ENCODE assay signal across 1 cellular context in genomic region chr3:172705166-172705565, GRCh38.
A peak's percentile ranks its signal among the peaks of the same experiment; 100 is the strongest.
TF ChIP-seq lines count a peak whose summit lies in the region.

No MANE protein-coding gene starts in this region.

TF ChIP-seq in K562, 482 proteins besides CTCF, POLR2A, EP300 and RAD21 (continued from another document):
- TF ChIP-seq ATF4 (CRISPR knock-in tag; IDR thresholded peaks at IDR 0.05), result no peak
- TF ChIP-seq KLF16 (IDR thresholded peaks at IDR 0.05), result no peak
- peak; percentile 76 for TF ChIP-seq NCOR1 (IDR thresholded peaks at IDR 0.05)
- peak; percentile 77 for TF ChIP-seq TCF3 (CRISPR knock-in tag; IDR thresholded peaks at IDR 0.05)
- TF ChIP-seq GTF2E2 (tag; IDR thresholded peaks at IDR 0.05), result no peak
- TF ChIP-seq KDM1A (IDR thresholded peaks at IDR 0.05), result peak; percentile 85 to 86
- TF ChIP-seq GTF3C2 (IDR thresholded peaks at IDR 0.05; ENCODE audit: borderline replicate concordance, extremely low read depth, insufficient read length), result peak; percentile 45
- TF ChIP-seq HDAC2 (IDR thresholded peaks at IDR 0.05), result 0 out of 2 replicates have a peak, but pooled peaks have one; percentile 55
- peak; percentile 88 for TF ChIP-seq CBFA2T3 (IDR thresholded peaks at IDR 0.05)
- TF ChIP-seq SMAD4 (CRISPR knock-in tag; conservative IDR thresholded peaks at IDR 0.05), result peak; percentile 46; the same call in 1 of the 2 replicates
- peak; percentile 73 to 76; a peak in 3 of 4 replicates for TF ChIP-seq RCOR1 (IDR thresholded peaks at IDR 0.05; ENCODE audit: borderline replicate concordance in 1 of 2, low read depth in 2 of 2, low read length in 2 of 2)
- peak in 1 of 2 experiments; percentile 30; a peak in 1 of 4 replicates for TF ChIP-seq MNT (conservative IDR thresholded peaks at IDR 0.05)
- peak; percentile 42; the same call in 1 of the 2 replicates for TF ChIP-seq NFIC (IDR thresholded peaks at IDR 0.05)
- peak; percentile 58; the same call in 1 of the 2 replicates for TF ChIP-seq POLR2AphosphoS5 (IDR thresholded peaks at IDR 0.05; ENCODE audit: control insufficient read depth, insufficient read depth, low read depth, low read length)
- TF ChIP-seq PKNOX1 (IDR thresholded peaks at IDR 0.05), result peak; percentile 50; the same call in 1 of the 2 replicates
- TF ChIP-seq ZNF143 (CRISPR knock-in tag; IDR thresholded peaks at IDR 0.05), result no peak
- TF ChIP-seq MTA2 (IDR thresholded peaks at IDR 0.05; ENCODE audit: low read depth), result 0 out of 2 replicates have a peak, but pooled peaks have one; percentile 27
- TF ChIP-seq HDAC1 (IDR thresholded peaks at IDR 0.05), result 0 out of 4 replicates have a peak, but pooled peaks of 1 of the 2 experiments have one; percentile 32
- no peak for TF ChIP-seq CXXC5 (CRISPR knock-in tag; IDR thresholded peaks at IDR 0.05)
- no peak for TF ChIP-seq CBFB (CRISPR knock-in tag; IDR thresholded peaks at IDR 0.05)
- TF ChIP-seq CBFA2T2 (conservative IDR thresholded peaks at IDR 0.05), result peak; percentile 73
- peak; percentile 70 for TF ChIP-seq ARID1B (IDR thresholded peaks at IDR 0.05)
- peak; percentile 79 for TF ChIP-seq TEAD4 (IDR thresholded peaks at IDR 0.05; ENCODE audit: low read length)
- TF ChIP-seq TEAD4 (CRISPR knock-in tag; IDR thresholded peaks at IDR 0.05; ENCODE audit: borderline replicate concordance), result no peak
- peak; percentile 74 for TF ChIP-seq TAL1 (IDR thresholded peaks at IDR 0.05)
- TF ChIP-seq ADNP (tag; IDR thresholded peaks at IDR 0.05), result peak; percentile 38; the same call in 1 of the 2 replicates
- TF ChIP-seq ZNF41 (CRISPR knock-in tag; conservative IDR thresholded peaks at IDR 0.05), result no peak
